In genomic region chr21:38819719-38820147, GRCh38 we compare ENCODE assay signal across 13 cellular contexts. TPM values are rescaled to one million over a fixed set of nuclear protein-coding genes. Genes with fewer than 3 reads are reported as not detected.
DNase-seq lines count a peak whose midpoint lies in the region; ATAC-seq, FAIRE-seq and TF ChIP-seq lines count a peak whose summit lies in the region.
"Had no signal": no experiment of that assay in that cellular context is flagged by ENCODE, and none has a peak within 500 bp of the region (broad histone marks: within the 10 kb centered on the region; RNA-seq: fewer than 3 reads in every experiment).

No MANE protein-coding gene starts in this region.

- no peaks in the 10 kb centered on the region for H3K27me3 ChIP-seq in prostate gland (replicated peaks; ENCODE audit: insufficient read depth)

- H3K36me3 ChIP-seq in prostate gland = peaks cover 2 to 40% of the 10 kb centered on the region in 2 donors

- no peak for ATAC-seq in GM18907 (IDR thresholded peaks at IDR 0.05; ENCODE audit: unreplicated experiment)
- ATAC-seq in activated T-cell treated with anti-CD3 and anti-CD28 coated beads, Interleukin-2, amount 50 U/mL, for 4 hours = no peak
- ATAC-seq in natural killer cell = no peak

- H3K4me1 Mint-ChIP-seq in activated T-cell treated with anti-CD3 and anti-CD28 coated beads, Interleukin-2, amount 50 U/mL, for 4 hours (ENCODE audit: low read depth) = no peaks in the 10 kb centered on the region
- H3K4me1 Mint-ChIP-seq in natural killer cell = no peaks in the 10 kb centered on the region

- intact Hi-C loops in prostate gland (cut with DNase I) (no loop called here), natural killer cell (cut with micrococcal nuclease) (no loop called here)

- TF ChIP-seq CTCF in prostate gland (IDR thresholded peaks at IDR 0.05) (no peak), natural killer cell (IDR thresholded peaks at IDR 0.05) (no peak)

- peaks cover 4% of the 10 kb centered on the region for H3K9me3 Mint-ChIP-seq in activated T-cell treated with anti-CD3 and anti-CD28 coated beads, Interleukin-2, amount 50 U/mL, for 4 hours
- no peaks in the 10 kb centered on the region for H3K9me3 Mint-ChIP-seq in natural killer cell
- H3K9me3 Mint-ChIP-seq: T-helper 2 cell treated with Interferon-gamma antibody and Interleukin-4, amounts not matched to agents 5 μg/mL and 100 μg/mL, for 36 hours had no signal

- DNase-seq in AG20443 (ENCODE audit: low spot score) (peak; percentile 74), RCC 7860 (ENCODE audit: low spot score) (peak; percentile 70), fibroblast of peridontal ligament (ENCODE audit: extremely low read depth) (peak; percentile 30), prostate gland (ENCODE audit: low spot score) (peak; percentile 61), substantia nigra (lab: John Stamatoyannopoulos, UW) (no peak), natural killer cell (no peak)
- DNase-seq in activated T-cell treated with anti-CD3 and anti-CD28 coated beads, Interleukin-2, amount 50 U/mL, for 4 hours = no peak
- DNase-seq: activated naive CD4-positive, alpha-beta T cell; C1 segment of cervical spinal cord; NCI-H446; stimulated activated CD4-positive, alpha-beta T cell treated with anti-CD3 and anti-CD28 coated beads, Interleukin-2, amount 100 ng/mL, for 48 hours had no signal

- no peak for TF ChIP-seq POLR2A in prostate gland (IDR thresholded peaks at IDR 0.05)

- no peak overlapping the region for H3K4me3 ChIP-seq in prostate gland

- H3K27ac ChIP-seq in prostate gland = peak overlapping the region; percentile 29 to 34
- no peak overlapping the region for H3K27ac ChIP-seq in substantia nigra (ENCODE audit: low read depth, low read length, poor library complexity, severe bottlenecking)

- 62% methylated on average over 8 of the region's 8 CpGs for WGBS in prostate gland

- H3K4me1 ChIP-seq in prostate gland (replicated peaks) = no peaks in the 10 kb centered on the region

- H3K4me3 Mint-ChIP-seq in activated T-cell treated with anti-CD3 and anti-CD28 coated beads, Interleukin-2, amount 50 U/mL, for 4 hours = no peak overlapping the region
- H3K4me3 Mint-ChIP-seq in natural killer cell = no peak overlapping the region
- H3K4me3 Mint-ChIP-seq: T-helper 2 cell treated with Interferon-gamma antibody and Interleukin-4, amounts not matched to agents 5 μg/mL and 100 μg/mL, for 36 hours had no signal

- no peak overlapping the region for H3K27ac Mint-ChIP-seq in natural killer cell
- H3K27ac Mint-ChIP-seq: T-helper 2 cell treated with Interferon-gamma antibody and Interleukin-4, amounts not matched to agents 5 μg/mL and 100 μg/mL, for 36 hours had no signal

- peak; percentile 49 for FAIRE-seq in RCC 7860 (lab: Jason Lieb, UNC)

- H3K27me3 Mint-ChIP-seq in activated T-cell treated with anti-CD3 and anti-CD28 coated beads, Interleukin-2, amount 50 U/mL, for 4 hours (ENCODE audit: low read depth) = no peaks in the 10 kb centered on the region
- H3K27me3 Mint-ChIP-seq in natural killer cell (ENCODE audit: low read depth in 2 of 2) = no peaks in the 10 kb centered on the region

- peaks cover 82% of the 10 kb centered on the region for H3K36me3 Mint-ChIP-seq in activated T-cell treated with anti-CD3 and anti-CD28 coated beads, Interleukin-2, amount 50 U/mL, for 4 hours (ENCODE audit: insufficient read depth)
- H3K36me3 Mint-ChIP-seq in natural killer cell = peaks cover 22% of the 10 kb centered on the region

- no peaks in the 10 kb centered on the region for H3K9me3 ChIP-seq in prostate gland

RNA-seq across cellular contexts. Expression of gene ETS2, which starts 14.0 kb away (rescaled TPM):
- total RNA-seq in prostate gland = 10 to 100 TPM; 53.3 to 80.2 TPM
- total RNA-seq in activated T-cell treated with anti-CD3 and anti-CD28 coated beads, Interleukin-2, amount 50 U/mL, for 4 hours = 10 to 100 TPM; 44.2 to 50.4 (median 48.3) TPM
- 10 to 100 TPM; 10.6 to 36.9 (median 18.5) TPM for total RNA-seq in natural killer cell

Comparison
In these comparisons a context has a peak if more than half of its experiments do, and no peak if none do; other contexts are left out.
1. DNase-seq: peak in AG20443 (single experiment), RCC 7860 (single experiment), fibroblast of peridontal ligament (single experiment) and prostate gland (single experiment); none in substantia nigra (0 of 49), activated T-cell treated with anti-CD3 and anti-CD28 coated beads, Interleukin-2, amount 50 U/mL, for 4 hours (single experiment) and natural killer cell (single experiment).